ENCODE assay signal across 8 cellular contexts in genomic region chr1:84573481-84573966, GRCh38. TPM values are rescaled to one million over a fixed set of nuclear protein-coding genes. Genes with fewer than 3 reads are reported as not detected.
DNase-seq lines count a peak whose midpoint lies in the region; ATAC-seq and TF ChIP-seq lines count a peak whose summit lies in the region.

No MANE protein-coding gene starts in this region.

- intact Hi-C loops in colonic mucosa (cut with DNase I), result loop anchor here (5.0 kb wide), 1 partner anchor 66 kb away; the partner anchor contains the start of genes GNG5 and SPATA1

- peak overlapping the region; percentile 86 for H3K27ac ChIP-seq in DND-41 (ENCODE audit: low read length)
- H3K27ac ChIP-seq in colonic mucosa, result peak overlapping the region; percentile 100

- H3K4me2 ChIP-seq in DND-41 (ENCODE audit: insufficient read depth, low read length) (peak overlapping the region; percentile 75), Loucy (ENCODE audit: low read depth, low read length, poor library complexity, severe bottlenecking) (peak overlapping the region; percentile 94)

- H4K20me1 ChIP-seq in DND-41 (ENCODE audit: insufficient read depth, low read length) (no peaks in the 10 kb centered on the region), Loucy (ENCODE audit: insufficient read depth, low read length, poor library complexity, severe bottlenecking) (no peaks in the 10 kb centered on the region)

- H3K4me1 ChIP-seq in DND-41 (ENCODE audit: insufficient read depth, low read length), result peaks cover 28% of the 10 kb centered on the region
- peaks cover 38% of the 10 kb centered on the region for H3K4me1 ChIP-seq in Loucy (ENCODE audit: insufficient read depth, low read length, poor library complexity, severe bottlenecking)
- H3K4me1 ChIP-seq in colonic mucosa, result no peaks in the 10 kb centered on the region

- H3K4me3 Mint-ChIP-seq in naive B cell, result peak overlapping the region; percentile 94 to 99 (median 98)

- TF ChIP-seq CTCF in DND-41 (IDR thresholded peaks at IDR 0.05; ENCODE audit: borderline replicate concordance, extremely low read depth, low read length, poor library complexity, severe bottlenecking), result no peak
- TF ChIP-seq CTCF in Loucy (conservative IDR thresholded peaks at IDR 0.05; ENCODE audit: low read length), result no peak
- no peak for TF ChIP-seq CTCF in colonic mucosa (IDR thresholded peaks at IDR 0.05)
- TF ChIP-seq CTCF in GM10248 (IDR thresholded peaks at IDR 0.05; ENCODE audit: control extremely low read depth, extremely low read depth, low read depth, missing control alignments), result no peak

- H3K9me3 Mint-ChIP-seq in naive B cell, result no peaks in the 10 kb centered on the region

- POLR2A ChIA-PET in GM10248 (lab: Yijun Ruan, JAX), result interaction anchor here (0.7 to 2.0 kb wide), 4 partner anchors 12 to 67 kb away, joined by 3 to 18 read pairs (median 6); partner anchors contain the start of genes GNG5 and SPATA1

- H3K36me3 ChIP-seq in DND-41 (ENCODE audit: insufficient read depth, low read length) (peaks cover 11% of the 10 kb centered on the region), Loucy (ENCODE audit: insufficient read depth, low read length) (no peaks in the 10 kb centered on the region), colonic mucosa (no peaks in the 10 kb centered on the region)

- DNase-seq in DND-41, result no peak
- no peak for DNase-seq in colonic mucosa
- no peak for DNase-seq in naive B cell
- no peak for DNase-seq in GM10248 (ENCODE audit: extremely low spot score)
- DNase-seq in effector CD8-positive, alpha-beta T cell (lab: John Stamatoyannopoulos, UW), result no peak
- DNase-seq in retina, result no peak
- no peak for DNase-seq in ecto neural progenitor cell (ENCODE audit: low spot score)

- H3K4me1 Mint-ChIP-seq in naive B cell, result peaks cover 36 to 48% (median 43%) of the 10 kb centered on the region in 3 donors

- no peaks in the 10 kb centered on the region for H3K9me2 ChIP-seq in Loucy (replicated peaks; ENCODE audit: low read depth, low read length)

- H3K36me3 Mint-ChIP-seq in naive B cell, result peaks cover 11 to 14% of the 10 kb centered on the region in 2 donors

- H3K9me3 ChIP-seq in DND-41 (ENCODE audit: insufficient read depth, low read length, severe bottlenecking) (no peaks in the 10 kb centered on the region), Loucy (ENCODE audit: insufficient read depth, low read depth, low read length) (no peaks in the 10 kb centered on the region), colonic mucosa (no peaks in the 10 kb centered on the region)

- CTCF ChIA-PET in GM10248 (lab: Yijun Ruan, JAX), result interaction anchor here (0.7 to 2.6 kb wide), 11 partner anchors 9 to 371 kb away, joined by 3 to 8 read pairs (median 5); partner anchors contain the start of genes GNG5 and SPATA1

- peak overlapping the region; percentile 98 to 100 (median 99) for H3K27ac Mint-ChIP-seq in naive B cell

- no peaks in the 10 kb centered on the region for H3F3A ChIP-seq in Loucy (ENCODE audit: low read depth)

- H3K27me3 ChIP-seq in DND-41 (ENCODE audit: insufficient read depth, low read length, poor library complexity) (no peaks in the 10 kb centered on the region), Loucy (ENCODE audit: insufficient read depth, low read length, poor library complexity, severe bottlenecking) (no peaks in the 10 kb centered on the region), colonic mucosa (no peaks in the 10 kb centered on the region)

- peaks cover 22% of the 10 kb centered on the region for H3K79me2 ChIP-seq in DND-41 (ENCODE audit: insufficient read depth, low read length)
- H3K79me2 ChIP-seq in Loucy (ENCODE audit: insufficient read depth, low read length), result peaks cover 25% of the 10 kb centered on the region

- peak overlapping the region; percentile 82 for H2AFZ ChIP-seq in DND-41 (ENCODE audit: low read depth, low read length)
- peak overlapping the region; percentile 73 for H2AFZ ChIP-seq in Loucy (ENCODE audit: low read length)

- H3K4me3 ChIP-seq in DND-41 (ENCODE audit: low read depth in 1 of 2, low read length in 2 of 2), result peak overlapping the region; percentile 63 to 76
- H3K4me3 ChIP-seq in Loucy (ENCODE audit: low read length, poor library complexity, severe bottlenecking), result peak overlapping the region; percentile 91
- peak overlapping the region; percentile 50 for H3K4me3 ChIP-seq in colonic mucosa

- H3K27me3 Mint-ChIP-seq in naive B cell, result no peaks in the 10 kb centered on the region

- no peak for ATAC-seq in DND-41 (ENCODE audit: insufficient read depth, low read depth)
- no peak for ATAC-seq in naive B cell (ENCODE audit: low read depth in 2 of 2)

- H3K9ac ChIP-seq in DND-41 (ENCODE audit: low read depth, low read length), result peak overlapping the region; percentile 82
- peak overlapping the region; percentile 91 for H3K9ac ChIP-seq in Loucy (ENCODE audit: low read depth, low read length, poor library complexity, severe bottlenecking)
- peak overlapping the region; percentile 81 to 98 for H3K9ac ChIP-seq in colonic mucosa (ENCODE audit: low read depth in 2 of 2, low read length in 2 of 2)

RNA-seq across cellular contexts. Expression of gene CTBS, which starts 0.7 kb away (rescaled TPM):
- 10 to 100 TPM; 13.6 to 22.7 TPM for total RNA-seq in colonic mucosa
- 10 to 100 TPM; 34.8 to 50.7 (median 40.2) TPM for polyA plus RNA-seq in naive B cell (ENCODE audit: low read depth in 6 of 6)
